Comparison of ENCODE assay signal across 16 cellular contexts in genomic region chr4:158808399-158808798, GRCh38. TPM values are rescaled to one million over a fixed set of nuclear protein-coding genes. Genes with fewer than 3 reads are reported as not detected.
DNase-seq lines count a peak whose midpoint lies in the region; ATAC-seq and TF ChIP-seq lines count a peak whose summit lies in the region.
"Had no signal": no experiment of that assay in that cellular context is flagged by ENCODE, and none has a peak within 500 bp of the region (broad histone marks: within the 10 kb centered on the region; RNA-seq: fewer than 3 reads in every experiment).

No MANE protein-coding gene starts in this region.

- peaks cover 30 to 43% of the 10 kb centered on the region in 2 experiments for H3K79me1 ChIP-seq in IMR-90 (ENCODE audit: low read depth in 1 of 2, low read length in 2 of 2)

- H3K27ac Mint-ChIP-seq in CD14-positive monocyte (peak overlapping the region; percentile 96 to 99 (median 99)), immature natural killer cell (peak overlapping the region in 4 of 6 donors; percentile 58 to 76 (median 69)), nephron (peak overlapping the region; percentile 45 to 80 (median 73)), progenitor cell of endocrine pancreas (no peak overlapping the region)
- H3K27ac Mint-ChIP-seq: nephron progenitor cell had no signal

- H3K23ac ChIP-seq in IMR-90 (ENCODE audit: low read depth, low read length) = no peak overlapping the region

- H2BK120ac ChIP-seq in IMR-90 (ENCODE audit: low read depth, low read length) = no peak overlapping the region; the same call in 1 of the 2 replicates

- in situ Hi-C loops in IMR-90 (cut with MboI; ENCODE audit: low sequenced_read_pairs) = no loop called here

- H3K4me3 Mint-ChIP-seq in CD14-positive monocyte (peak overlapping the region in 1 of 2 donors; percentile 76), immature natural killer cell (peak overlapping the region in 1 of 5 donors; percentile 55), nephron (no peak overlapping the region), progenitor cell of endocrine pancreas (ENCODE audit: low read depth) (no peak overlapping the region)
- H3K4me3 Mint-ChIP-seq: nephron progenitor cell had no signal

- no peak overlapping the region for H4K5ac ChIP-seq in IMR-90 (ENCODE audit: low read depth, low read length)

- ATAC-seq in IMR-90 (ENCODE audit: low read depth) = no peak

- H3K4me1 Mint-ChIP-seq in CD14-positive monocyte = peaks cover 83% of the 10 kb centered on the region
- peaks cover 59 to 73% of the 10 kb centered on the region in 2 donors for H3K4me1 Mint-ChIP-seq in immature natural killer cell
- peaks cover 46% of the 10 kb centered on the region for H3K4me1 Mint-ChIP-seq in nephron
- H3K4me1 Mint-ChIP-seq in progenitor cell of endocrine pancreas (ENCODE audit: low read depth) = peaks cover 54% of the 10 kb centered on the region

- no peaks in the 10 kb centered on the region for H3K79me2 ChIP-seq in OCI-LY7 (ENCODE audit: insufficient read depth, low read depth, low read length)

- TF ChIP-seq CTCF in CD14-positive monocyte (IDR thresholded peaks at IDR 0.05) (no peak), IMR-90 (conservative IDR thresholded peaks at IDR 0.05; ENCODE audit: low read depth, low read length) (no peak), nephron (IDR thresholded peaks at IDR 0.05; ENCODE audit: unreplicated experiment in 3 of 3) (no peak), vagina (IDR thresholded peaks at IDR 0.05) (no peak), progenitor cell of endocrine pancreas (IDR thresholded peaks at IDR 0.05; ENCODE audit: unreplicated experiment) (no peak), OCI-LY7 (conservative IDR thresholded peaks at IDR 0.05; ENCODE audit: low read length) (no peak)

- no peak overlapping the region for H3K9ac ChIP-seq in IMR-90 (ENCODE audit: low read depth, low read length)

- no peak overlapping the region for H4K8ac ChIP-seq in IMR-90 (ENCODE audit: low read depth in 2 of 2, low read length in 2 of 2)

- H2BK5ac ChIP-seq in IMR-90 (ENCODE audit: low read depth, low read length, poor library complexity, severe bottlenecking) = no peak overlapping the region

- H3K4ac ChIP-seq in IMR-90 (ENCODE audit: low read depth, low read length) = peak overlapping the region; percentile 20; the same call in 1 of the 2 replicates

- H3K4me3 ChIP-seq in IMR-90 (ENCODE audit: insufficient read depth, low read depth, low read length) (no peak overlapping the region), vagina (no peak overlapping the region), OCI-LY7 (ENCODE audit: low read depth, low read length, poor library complexity, severe bottlenecking) (no peak overlapping the region)

- no peaks in the 10 kb centered on the region for H3K9me2 ChIP-seq in OCI-LY7 (ENCODE audit: insufficient read depth, low read length)

- no peak for TF ChIP-seq RAD21 in IMR-90 (IDR thresholded peaks at IDR 0.05; ENCODE audit: low read length)

- H3K4me1 ChIP-seq in IMR-90 (ENCODE audit: control insufficient read depth, insufficient read depth, low read length) (peaks cover 3% of the 10 kb centered on the region; the same call in 1 of the 2 replicates), vagina (peaks cover 77% of the 10 kb centered on the region), OCI-LY7 (ENCODE audit: insufficient read depth, low read length, poor library complexity, severe bottlenecking) (peaks cover 31% of the 10 kb centered on the region)

- H3K27me3 ChIP-seq in IMR-90 (ENCODE audit: control insufficient read depth, insufficient read depth, low read length) (no peaks in the 10 kb centered on the region), vagina (no peaks in the 10 kb centered on the region)

- H3K9me3 ChIP-seq in IMR-90 (ENCODE audit: control insufficient read depth, insufficient read depth, low read length) (no peaks in the 10 kb centered on the region), vagina (no peaks in the 10 kb centered on the region), OCI-LY7 (ENCODE audit: low read length) (no peaks in the 10 kb centered on the region)
- H3K9me3 ChIP-seq: Caco-2 had no signal

- H4K20me1 ChIP-seq in IMR-90 (ENCODE audit: insufficient read depth, low read length) (peaks cover 11% of the 10 kb centered on the region; the same call in 1 of the 2 replicates), OCI-LY7 (ENCODE audit: insufficient read depth, low read length) (0 out of 2 replicates have a peak, but pooled peaks cover 6% of the 10 kb centered on the region)

- 100% methylated on average over 1 of the region's 3 CpGs; no CpG with 5 or more reads in 1 of the 2 experiments for WGBS in IMR-90 (ENCODE audit: extremely low coverage in 2 of 2, insufficient read length in 1 of 2), 2 experiments

- CTCF ChIA-PET in IMR-90 (lab: Yijun Ruan, JAX) (no interaction called here), OCI-LY7 (lab: Charles Lee; ENCODE audit: unreplicated experiment) (no interaction called here)

- H3K36me3 ChIP-seq in IMR-90 (ENCODE audit: control insufficient read depth, insufficient read depth, low read length) (no peaks in the 10 kb centered on the region), vagina (no peaks in the 10 kb centered on the region), OCI-LY7 (ENCODE audit: insufficient read depth, low read length) (no peaks in the 10 kb centered on the region)

- peak overlapping the region; percentile 28; the same call in 1 of the 2 replicates for H2BK20ac ChIP-seq in IMR-90 (ENCODE audit: low read depth, low read length)

- peaks cover 5% of the 10 kb centered on the region; the same call in 1 of the 2 replicates for H3K9me1 ChIP-seq in IMR-90 (ENCODE audit: insufficient read depth, low read length)

- no peak overlapping the region for H3K18ac ChIP-seq in IMR-90 (ENCODE audit: low read depth, low read length)

- dilution Hi-C loops in IMR-90 (cut with HindIII; ENCODE audit: low sequenced_read_pairs, unreplicated experiment) = no loop called here

- no TSS peak for BruUV-seq in IMR-90 (replicated peaks; lab: Mats Ljungman, UMichigan)
- BruUV-seq in OCI-LY7 (replicated peaks; lab: Mats Ljungman, UMichigan) = no TSS peak

- H3K4me2 ChIP-seq in IMR-90 (ENCODE audit: low read depth, low read length) (no peak overlapping the region), OCI-LY7 (ENCODE audit: low read length) (no peak overlapping the region)

- H3K14ac ChIP-seq in IMR-90 (replicated peaks; ENCODE audit: low read depth, low read length) = no peak overlapping the region

- H4K91ac ChIP-seq in IMR-90 (ENCODE audit: insufficient read depth, low read depth, low read length) = no peak overlapping the region

- H2AK9ac ChIP-seq in IMR-90 (replicated peaks; ENCODE audit: low read depth, low read length, poor library complexity) = no peak overlapping the region

- H3K27ac ChIP-seq in IMR-90 (ENCODE audit: insufficient read depth, low read length) (no peak overlapping the region), vagina (no peak overlapping the region), OCI-LY7 (ENCODE audit: low read depth, low read length, poor library complexity, severe bottlenecking) (no peak overlapping the region)

- no peak for DNase-seq in CD14-positive monocyte (ENCODE audit: low spot score)
- no peak for DNase-seq in IMR-90
- DNase-seq in immature natural killer cell = no peak
- no peak for DNase-seq in vagina (ENCODE audit: extremely low spot score in 2 of 2)
- no peak for DNase-seq in progenitor cell of endocrine pancreas (ENCODE audit: low spot score, unreplicated experiment)
- no peak for DNase-seq in OCI-LY7 (ENCODE audit: low spot score)
- DNase-seq in SKM-1 treated with dmso at 0.1 percent for 144 hours (lab: John Stamatoyannopoulos, UW; ENCODE audit: unreplicated experiment) = no peak
- DNase-seq: activated CD4-positive, alpha-beta T cell treated with anti-CD3 and anti-CD28 coated beads for 48 hours; activated CD8-positive, alpha-beta memory T cell treated with anti-CD3 and anti-CD28 coated beads, Interleukin-2, amount 50 U/mL, for 4 hours; activated gamma-delta T cell treated with Interleukin-2 at 50 U/mL for 16 hours; aorta; Caco-2; NCI-H187; NCI-H446; nephron progenitor cell had no signal

- no peak overlapping the region for H2AFZ ChIP-seq in IMR-90 (replicated peaks; ENCODE audit: low read length, poor library complexity)
- no peak overlapping the region for H2AFZ ChIP-seq in OCI-LY7 (ENCODE audit: low read length)

- H3K27me3 Mint-ChIP-seq in CD14-positive monocyte (ENCODE audit: low read depth in 3 of 3) = peaks cover 0 to 3% (median 0%) of the 10 kb centered on the region in 3 donors
- H3K27me3 Mint-ChIP-seq in immature natural killer cell (ENCODE audit: low read depth in 3 of 3) = no peaks in the 10 kb centered on the region
- no peaks in the 10 kb centered on the region for H3K27me3 Mint-ChIP-seq in nephron (ENCODE audit: low read depth)
- no peaks in the 10 kb centered on the region for H3K27me3 Mint-ChIP-seq in progenitor cell of endocrine pancreas

- intact Hi-C loops in CD14-positive monocyte (cut with micrococcal nuclease) (loop anchor here in 1 of 2 donors (10.0 kb wide), 1 partner anchor 46 kb away; no protein-coding TSS in a partner anchor), IMR-90 (cut with micrococcal nuclease) (no loop called here), vagina (cut with DNase I) (loop anchor here (5.0 kb wide), 1 partner anchor 36 kb away; no protein-coding TSS in a partner anchor), OCI-LY7 (cut with micrococcal nuclease; ENCODE audit: unreplicated experiment) (no loop called here)

- TF ChIP-seq POLR2A in IMR-90 (IDR thresholded peaks at IDR 0.05; ENCODE audit: low read depth, low read length) (no peak), vagina (IDR thresholded peaks at IDR 0.05) (no peak)

- H3K36me3 Mint-ChIP-seq in CD14-positive monocyte = peaks cover 3 to 6% of the 10 kb centered on the region in 2 donors
- H3K36me3 Mint-ChIP-seq in immature natural killer cell = no peaks in the 10 kb centered on the region
- H3K36me3 Mint-ChIP-seq in nephron (ENCODE audit: low read depth) = no peaks in the 10 kb centered on the region
- H3K36me3 Mint-ChIP-seq in progenitor cell of endocrine pancreas (ENCODE audit: insufficient read depth) = no peaks in the 10 kb centered on the region

- no peak overlapping the region for H2BK15ac ChIP-seq in IMR-90 (ENCODE audit: low read depth, low read length)

- H3K56ac ChIP-seq in IMR-90 (ENCODE audit: extremely low read depth, insufficient read depth, low read length) = no peak overlapping the region

- H3K9me3 Mint-ChIP-seq in CD14-positive monocyte (no peaks in the 10 kb centered on the region), immature natural killer cell (no peaks in the 10 kb centered on the region), nephron (no peaks in the 10 kb centered on the region), progenitor cell of endocrine pancreas (ENCODE audit: low read depth) (no peaks in the 10 kb centered on the region)
- H3K9me3 Mint-ChIP-seq: nephron progenitor cell had no signal

- POLR2A ChIA-PET in IMR-90 (lab: Charles Lee; ENCODE audit: unreplicated experiment) (no interaction called here), OCI-LY7 (lab: Charles Lee) (no interaction called here)

- no peak overlapping the region for H2AK5ac ChIP-seq in IMR-90 (ENCODE audit: low read depth, low read length)

RNA-seq across cellular contexts. Expression of gene FNIP2, which starts 39.6 kb away (rescaled TPM):
- 1 to 10 TPM; 3.5 to 5.7 TPM for polyA plus RNA-seq in CD14-positive monocyte
- 22.2 and 24.6 TPM in 2 replicates for total RNA-seq in IMR-90 (2012; rRNA removed)
- 3.9 and 4.7 TPM in 2 replicates for polyA plus RNA-seq in IMR-90 (2012; rRNA removed)
- 1.6 and 2.5 TPM in 2 replicates for polyA plus RNA-seq in IMR-90 (2012; cell fraction: cytosol; rRNA removed)
- 1.7 and 5.1 TPM in 2 replicates for polyA plus RNA-seq in IMR-90 (2012; cell fraction: nucleus; rRNA removed; ENCODE audit: low replicate concordance)
- polyA plus RNA-seq in immature natural killer cell = 1 to 10 TPM; 2.2 to 4.6 (median 3.6) TPM
- total RNA-seq in vagina = 25.3 TPM
- 53.8 and 56.0 TPM in 2 replicates for total RNA-seq in progenitor cell of endocrine pancreas
- 0.09 and 0.15 TPM in 2 replicates for total RNA-seq in OCI-LY7 (2014; rRNA removed; shearing (Covaris generic))
- total RNA-seq in OCI-LY7 (2022) = 1.0 and 1.2 TPM in 2 replicates

Comparison
In these comparisons a context has a peak if more than half of its experiments do, and no peak if none do; other contexts are left out.
1. RNA of gene FNIP2, which starts 39.6 kb away (total RNA-seq): 53.8 to 56.0 TPM in progenitor cell of endocrine pancreas, 25.3 TPM in vagina (single experiment) and 22.2 to 24.6 TPM in IMR-90; 0.09 to 1.2 TPM in OCI-LY7; every median in the first group is over 10 times any median in the second.